ENCODE assay signal across 17 cellular contexts in genomic region chr20:57713505-57713903, GRCh38. TPM values are rescaled to one million over a fixed set of nuclear protein-coding genes. Genes with fewer than 3 reads are reported as not detected.
DNase-seq lines count a peak whose midpoint lies in the region; ATAC-seq and TF ChIP-seq lines count a peak whose summit lies in the region.
"Had no signal": no experiment of that assay in that cellular context is flagged by ENCODE, and none has a peak within 500 bp of the region (broad histone marks: within the 10 kb centered on the region; RNA-seq: fewer than 3 reads in every experiment).

No MANE protein-coding gene starts in this region.

- TF ChIP-seq POLR2A in NB4 (IDR thresholded peaks at IDR 0.05; ENCODE audit: extremely low read depth, insufficient read length): no peak

- WGBS in H9 (ENCODE audit: extremely low coverage, insufficient read length, low lambda C conversion rate): no CpG with 5 or more reads among the region's 10 CpGs

- no peak overlapping the region for H2AK5ac ChIP-seq in H9 (ENCODE audit: insufficient read length, low read length)

- H3K23me2 ChIP-seq in H9 (ENCODE audit: insufficient read length, low read depth, low read length, poor library complexity, severe bottlenecking): peaks cover 8% of the 10 kb centered on the region

- no peak overlapping the region for H3K9ac ChIP-seq in H9 (ENCODE audit: extremely low read depth, insufficient read length, low read length)

- H2AFZ ChIP-seq in osteoblast (ENCODE audit: low read length): no peak overlapping the region
- H2AFZ ChIP-seq in H9 (ENCODE audit: low read length): no peak overlapping the region

- no peak overlapping the region; the same call in 1 of the 2 replicates for H3K14ac ChIP-seq in H9 (ENCODE audit: insufficient read depth, low read length)

- H2BK120ac ChIP-seq in H9 (ENCODE audit: low read depth, low read length, poor library complexity, severe bottlenecking): no peak overlapping the region

- H4K20me1 ChIP-seq in osteoblast (ENCODE audit: insufficient read depth, low read length) (peaks cover 3% of the 10 kb centered on the region), H9 (ENCODE audit: control insufficient read depth, insufficient read depth, insufficient read length) (no peaks in the 10 kb centered on the region)

- H3K9me3 ChIP-seq in osteoblast (ENCODE audit: low read depth, low read length): no peaks in the 10 kb centered on the region
- H3K9me3 ChIP-seq in H9 (ENCODE audit: control insufficient read depth, low read depth, low read length): no peaks in the 10 kb centered on the region
- H3K9me3 ChIP-seq: body of pancreas had no signal

- H3K79me2 ChIP-seq in osteoblast (ENCODE audit: insufficient read depth, low read length) (peaks cover 5% of the 10 kb centered on the region), H9 (ENCODE audit: insufficient read depth, low read length) (peaks cover 4% of the 10 kb centered on the region; the same call in 1 of the 2 replicates)

- H3K27me3 ChIP-seq in osteoblast (ENCODE audit: insufficient read depth, low read length): no peaks in the 10 kb centered on the region
- no peaks in the 10 kb centered on the region for H3K27me3 ChIP-seq in H9 (ENCODE audit: insufficient read depth, low read length)
- H3K27me3 ChIP-seq: body of pancreas had no signal

- H3K4me3 ChIP-seq in NB4 (ENCODE audit: low read depth, low read length) (no peak overlapping the region), choroid plexus epithelial cell (ENCODE audit: low read depth, low read length) (no peak overlapping the region), osteoblast (ENCODE audit: insufficient read depth, low read length) (no peak overlapping the region)
- H3K4me3 ChIP-seq: body of pancreas, GM12878 had no signal

- no peak overlapping the region for H3K56ac ChIP-seq in H9 (ENCODE audit: insufficient read length, low read depth, low read length)

- TF ChIP-seq CTCF in NB4 (IDR thresholded peaks at IDR 0.05; ENCODE audit: low read depth, low read length): no peak
- TF ChIP-seq CTCF in choroid plexus epithelial cell (conservative IDR thresholded peaks at IDR 0.05; ENCODE audit: low read depth, low read length): no peak
- no peak for TF ChIP-seq CTCF in osteoblast (IDR thresholded peaks at IDR 0.05; ENCODE audit: extremely low read depth, low read depth, low read length)
- no peak for TF ChIP-seq CTCF in H9 (conservative IDR thresholded peaks at IDR 0.05)

- H4K8ac ChIP-seq in H9 (replicated peaks; ENCODE audit: insufficient read length, low read depth, low read length): no peak overlapping the region

- no peaks in the 10 kb centered on the region for H3K79me1 ChIP-seq in H9 (ENCODE audit: insufficient read depth, low read depth, low read length, poor library complexity, severe bottlenecking)

- H3K4me3 Mint-ChIP-seq in H9: no peak overlapping the region
- H3K4me3 Mint-ChIP-seq: activated CD4-positive, alpha-beta memory T cell treated with anti-CD3 and anti-CD28 coated beads, Interleukin-2, amount 10 ng/mL, durations not matched to agents 7 days and 5 days; B cell had no signal

- no peak overlapping the region for H2BK5ac ChIP-seq in H9 (ENCODE audit: insufficient read length, low read length)

- H3K27ac Mint-ChIP-seq in H9: peak overlapping the region in 1 of 3 experiments; percentile 84; a peak in 2 of 7 replicates
- H3K27ac Mint-ChIP-seq: activated CD4-positive, alpha-beta memory T cell treated with anti-CD3 and anti-CD28 coated beads, Interleukin-2, amount 10 ng/mL, durations not matched to agents 7 days and 5 days; type B pancreatic cell had no signal

- H2BK15ac ChIP-seq in H9 (ENCODE audit: low read depth, low read length): no peak overlapping the region

- H3K9me3 Mint-ChIP-seq in H9: peaks cover 0 to 4% of the 10 kb centered on the region in 2 experiments; a peak in 2 of 5 replicates
- H3K9me3 Mint-ChIP-seq: activated CD4-positive, alpha-beta memory T cell treated with anti-CD3 and anti-CD28 coated beads, Interleukin-2, amount 10 ng/mL, durations not matched to agents 7 days and 5 days; type B pancreatic cell had no signal

- H2BK12ac ChIP-seq in H9 (ENCODE audit: insufficient read length, low read depth, low read length): no peak overlapping the region

- H3K27ac ChIP-seq in osteoblast (ENCODE audit: low read depth, low read length): no peak overlapping the region
- H3K27ac ChIP-seq in H9 (ENCODE audit: insufficient read length, low read depth, low read length): no peak overlapping the region

- peak; percentile 32 for DNase-seq in AG08395 (ENCODE audit: low spot score)
- DNase-seq in NB4 (ENCODE audit: low read depth): peak; percentile 71
- DNase-seq in choroid plexus epithelial cell (ENCODE audit: low read depth): peak; percentile 5
- DNase-seq in osteoblast (ENCODE audit: insufficient read length, low spot score, missing footprints): peak; percentile 84
- DNase-seq in amygdala (lab: John Stamatoyannopoulos, UW): no peak
- no peak for DNase-seq in A172 (ENCODE audit: low spot score)
- no peak for DNase-seq in H9
- DNase-seq: activated CD4-positive, alpha-beta memory T cell treated with anti-CD3 and anti-CD28 coated beads, Interleukin-2, amount 10 ng/mL, durations not matched to agents 7 days and 5 days; body of pancreas; DND-41; NCI-H446 treated with DMSO at 0.1 percent for 48 hours; stimulated activated CD4-positive, alpha-beta T cell treated with anti-CD3 and anti-CD28 coated beads, Interleukin-15, amount 100 ng/mL, for 24 hours; T-helper 9 cell had no signal

- no peak overlapping the region for H3T11ph ChIP-seq in H9 (ENCODE audit: low read length)

- ATAC-seq in HG03442 (IDR thresholded peaks at IDR 0.05; ENCODE audit: unreplicated experiment): no peak
- ATAC-seq: body of pancreas, GM12878 had no signal

- H2BK20ac ChIP-seq in H9 (ENCODE audit: low read depth, low read length, poor library complexity, severe bottlenecking): no peak overlapping the region

- no peak overlapping the region for H4K91ac ChIP-seq in H9 (ENCODE audit: insufficient read length, low read depth, low read length)

- H3K36me3 Mint-ChIP-seq in H9 (ENCODE audit: insufficient read depth in 1 of 3, low read depth in 3 of 3): peaks cover 0 to 4% (median 4%) of the 10 kb centered on the region in 3 experiments; a peak in 3 of 7 replicates
- H3K36me3 Mint-ChIP-seq: type B pancreatic cell had no signal

- H3K4me2 ChIP-seq in osteoblast (ENCODE audit: insufficient read depth, low read length): no peak overlapping the region
- no peak overlapping the region for H3K4me2 ChIP-seq in H9 (ENCODE audit: insufficient read depth, insufficient read length, low read length)

- no peak overlapping the region for H3K4ac ChIP-seq in H9 (ENCODE audit: low read depth, low read length)

- H3K4me1 ChIP-seq in osteoblast (ENCODE audit: insufficient read depth, low read length): peaks cover 53% of the 10 kb centered on the region
- peaks cover 3% of the 10 kb centered on the region; the same call in 1 of the 2 replicates for H3K4me1 ChIP-seq in H9 (ENCODE audit: insufficient read depth, low read length)

- H4K5ac ChIP-seq in H9 (ENCODE audit: insufficient read length, low read depth, low read length): no peak overlapping the region

- H3K36me3 ChIP-seq in osteoblast (ENCODE audit: insufficient read depth, low read length): no peaks in the 10 kb centered on the region

- H3K23ac ChIP-seq in H9 (ENCODE audit: insufficient read length, low read depth, low read length): no peak overlapping the region

- H3K4me1 Mint-ChIP-seq in H9: peaks cover 22 to 36% of the 10 kb centered on the region in 2 experiments

- H3K27me3 Mint-ChIP-seq in H9 (ENCODE audit: low read depth): peaks cover 8% of the 10 kb centered on the region
- H3K27me3 Mint-ChIP-seq: B cell had no signal

- H3K18ac ChIP-seq in H9 (ENCODE audit: insufficient read length, low read depth, low read length): no peak overlapping the region

RNA-seq across cellular contexts. Expression of gene PMEPA1, which starts 3.7 kb away (rescaled TPM):
- 20.3 and 23.5 TPM in 2 replicates for total RNA-seq in osteoblast
- 10.5 and 12.3 TPM in 2 replicates for total RNA-seq in A172 (2014; rRNA removed; shearing (Covaris generic))
- 34.6 and 35.7 TPM in 2 replicates for total RNA-seq in H9 (2021)

Comparison
In these comparisons a context has a peak if more than half of its experiments do, and no peak if none do; other contexts are left out.
1. DNase-seq: peak in AG08395 (single experiment), NB4 (single experiment), choroid plexus epithelial cell (single experiment) and osteoblast (single experiment); none in amygdala (0 of 56), A172 (single experiment) and H9 (single experiment).